Comparison of ENCODE assay signal across 17 cellular contexts in genomic region chr21:39647476-39647875, GRCh38. TPM values are rescaled to one million over a fixed set of nuclear protein-coding genes. Genes with fewer than 3 reads are reported as not detected.
A peak's percentile ranks its signal among the peaks of the same experiment; 100 is the strongest.
DNase-seq lines count a peak whose midpoint lies in the region; ATAC-seq and TF ChIP-seq lines count a peak whose summit lies in the region.
"Had no signal": no experiment of that assay in that cellular context is flagged by ENCODE, and none has a peak within 500 bp of the region (broad histone marks: within the 10 kb centered on the region; RNA-seq: fewer than 3 reads in every experiment).

No MANE protein-coding gene starts in this region.

- no peak overlapping the region for H3K27ac ChIP-seq in brain microvascular endothelial cell

- no peaks in the 10 kb centered on the region for H3K4me1 Mint-ChIP-seq in activated naive CD8-positive, alpha-beta T cell treated with anti-CD3 and anti-CD28 coated beads, Interleukin-2, amount 50 U/mL, for 24 hours

- no peaks in the 10 kb centered on the region for H3K27me3 ChIP-seq in brain microvascular endothelial cell (replicated peaks)

- no peaks in the 10 kb centered on the region for H3K36me3 ChIP-seq in brain microvascular endothelial cell (replicated peaks)

- no peaks in the 10 kb centered on the region for H3K27me3 Mint-ChIP-seq in activated naive CD8-positive, alpha-beta T cell treated with anti-CD3 and anti-CD28 coated beads, Interleukin-2, amount 50 U/mL, for 24 hours
- H3K27me3 Mint-ChIP-seq: brain had no signal

- DNase-seq in EH (ENCODE audit: low read depth) (peak; percentile 87), M059J (ENCODE audit: low read depth) (peak; percentile 94), brain microvascular endothelial cell (peak; percentile 54), kidney tubule cell (ENCODE audit: low spot score) (peak; percentile 74), kidney glomerular epithelial cell (lab: John Stamatoyannopoulos, UW) (no peak), NCI-H2029 (lab: John Stamatoyannopoulos, UW) (no peak)
- no peak for DNase-seq in activated naive CD8-positive, alpha-beta T cell treated with anti-CD3 and anti-CD28 coated beads, Interleukin-2, amount 50 U/mL, for 24 hours
- DNase-seq: activated CD8-positive, alpha-beta memory T cell treated with anti-CD3 and anti-CD28 coated beads for 24 hours; activated effector memory CD4-positive, alpha-beta T cell treated with Interleukin-2 at 50 U/mL for 16 hours; DMS 273 treated with DMSO at 0.1 percent for 48 hours; effector memory CD8-positive, alpha-beta T cell; glutamatergic neuron; HCEC 1CT; SIG-M5 had no signal

- TF ChIP-seq CTCF in brain microvascular endothelial cell (IDR thresholded peaks at IDR 0.05; ENCODE audit: low read depth, low read length, missing control alignments): no peak

- H3K9me3 Mint-ChIP-seq in activated naive CD8-positive, alpha-beta T cell treated with anti-CD3 and anti-CD28 coated beads, Interleukin-2, amount 50 U/mL, for 24 hours: peaks cover 6% of the 10 kb centered on the region

- no peak overlapping the region for H3K4me3 Mint-ChIP-seq in activated naive CD8-positive, alpha-beta T cell treated with anti-CD3 and anti-CD28 coated beads, Interleukin-2, amount 50 U/mL, for 24 hours
- H3K4me3 Mint-ChIP-seq: brain; effector memory CD8-positive, alpha-beta T cell had no signal

- no peaks in the 10 kb centered on the region for H3K36me3 Mint-ChIP-seq in activated naive CD8-positive, alpha-beta T cell treated with anti-CD3 and anti-CD28 coated beads, Interleukin-2, amount 50 U/mL, for 24 hours (ENCODE audit: low read depth)

- H3K4me3 ChIP-seq in brain microvascular endothelial cell (ENCODE audit: low read depth, low read length): no peak overlapping the region

- no peak for ATAC-seq in GM21526 (IDR thresholded peaks at IDR 0.05; ENCODE audit: low FRiP score, unreplicated experiment)
- ATAC-seq in activated naive CD8-positive, alpha-beta T cell treated with anti-CD3 and anti-CD28 coated beads, Interleukin-2, amount 50 U/mL, for 24 hours: no peak
- ATAC-seq: effector memory CD8-positive, alpha-beta T cell had no signal

- no peak overlapping the region for H3K27ac Mint-ChIP-seq in activated naive CD8-positive, alpha-beta T cell treated with anti-CD3 and anti-CD28 coated beads, Interleukin-2, amount 50 U/mL, for 24 hours
- H3K27ac Mint-ChIP-seq: brain; effector memory CD8-positive, alpha-beta T cell had no signal

- in situ Hi-C loops in brain microvascular endothelial cell (cut with HindIII; ENCODE audit: low pct_ligation_motif_present, low sequenced_read_pairs): no loop called here

RNA-seq across cellular contexts. Expression of gene B3GALT5, which starts 34.7 kb away (rescaled TPM):
- total RNA-seq in M059J (2014; rRNA removed; shearing (Covaris generic)): 1.3 and 1.8 TPM in 2 replicates
- total RNA-seq: osteocyte had no signal

Comparison
In these comparisons a context has a peak if more than half of its experiments do, and no peak if none do; other contexts are left out.
1. DNase-seq: peak in EH (single experiment), M059J (single experiment), brain microvascular endothelial cell (single experiment) and kidney tubule cell (single experiment); none in kidney glomerular epithelial cell (single experiment), NCI-H2029 (single experiment) and activated naive CD8-positive, alpha-beta T cell treated with anti-CD3 and anti-CD28 coated beads, Interleukin-2, amount 50 U/mL, for 24 hours (single experiment).